In genomic region chr20:584375-585301, GRCh38 we compare ENCODE assay signal across 11 cellular contexts. TPM values are rescaled to one million over a fixed set of nuclear protein-coding genes. Genes with fewer than 3 reads are reported as not detected.
DNase-seq lines count a peak whose midpoint lies in the region; ATAC-seq, FAIRE-seq and TF ChIP-seq lines count a peak whose summit lies in the region.
"Had no signal": no experiment of that assay in that cellular context is flagged by ENCODE, and none has a peak within 500 bp of the region (broad histone marks: within the 10 kb centered on the region; RNA-seq: fewer than 3 reads in every experiment).

No MANE protein-coding gene starts in this region.

- H3K9me3 ChIP-seq in OCI-LY3 (ENCODE audit: insufficient read depth, low read length) = no peaks in the 10 kb centered on the region

- ATAC-seq in HG02610 (IDR thresholded peaks at IDR 0.05; ENCODE audit: unreplicated experiment) = no peak

- no peak overlapping the region for H3K4me3 Mint-ChIP-seq in CD14-positive monocyte

- intact Hi-C loops in CD14-positive monocyte (cut with micrococcal nuclease) = no loop called here

- peaks cover 34% of the 10 kb centered on the region for H3K4me1 ChIP-seq in OCI-LY3 (ENCODE audit: low read length)

- no peak overlapping the region for H3K27ac ChIP-seq in OCI-LY3 (ENCODE audit: low read length)

- H3K27me3 ChIP-seq in OCI-LY3 (ENCODE audit: low read depth, low read length) = peaks cover 9% of the 10 kb centered on the region; the same call in 1 of the 2 replicates

- TF ChIP-seq CTCF in OCI-LY3 (IDR thresholded peaks at IDR 0.05; ENCODE audit: low read depth, low read length) (no peak), CD14-positive monocyte (IDR thresholded peaks at IDR 0.05) (no peak)

- no peaks in the 10 kb centered on the region for H4K20me1 ChIP-seq in OCI-LY3 (ENCODE audit: insufficient read depth, low read length)

- in situ Hi-C loops in Caki2 (cut with HindIII; ENCODE audit: low pct_unique_long_range_greater_than_20kb, low sequenced_read_pairs) = no loop called here

- DNase-seq in Caki2 (ENCODE audit: low read depth) = peak; percentile 59
- DNase-seq in GM12891 (ENCODE audit: insufficient read length, low spot score) = no peak
- DNase-seq in erythroblast (lab: John Stamatoyannopoulos, UW) = peak; percentile 17 to 43
- DNase-seq in CD14-positive monocyte (ENCODE audit: low spot score) = no peak
- no peak for DNase-seq in UCSD-AML1 (lab: John Stamatoyannopoulos, UW; ENCODE audit: unreplicated experiment)
- DNase-seq: activated CD4-positive, alpha-beta T cell treated with anti-CD3 and anti-CD28 coated beads, Interleukin-2, amount 50 U/mL, for 1 hour; IMR-90; kidney had no signal

- peaks cover 0 to 1% (median 0%) of the 10 kb centered on the region in 3 donors for H3K27me3 Mint-ChIP-seq in CD14-positive monocyte (ENCODE audit: low read depth in 3 of 3)

- H3K4me1 Mint-ChIP-seq in CD14-positive monocyte = peaks cover 4% of the 10 kb centered on the region

- FAIRE-seq in GM12891 (lab: Jason Lieb, UNC) = peak; percentile 48
- FAIRE-seq: kidney had no signal

- no peak overlapping the region for H3K4me3 ChIP-seq in OCI-LY3 (ENCODE audit: low read length)

- no peak for TF ChIP-seq POLR2A in GM12891 (IDR thresholded peaks at IDR 0.05; ENCODE audit: low read depth, low read length)
- TF ChIP-seq POLR2A in erythroblast (IDR thresholded peaks at IDR 0.05; ENCODE audit: low read length) = no peak

- no peak overlapping the region for H3K9ac ChIP-seq in OCI-LY3 (ENCODE audit: low read length)

- no peaks in the 10 kb centered on the region for H3K36me3 Mint-ChIP-seq in CD14-positive monocyte

- no peaks in the 10 kb centered on the region for H3K36me3 ChIP-seq in OCI-LY3 (replicated peaks; ENCODE audit: low read depth, low read length)

- no peak overlapping the region for H3K27ac Mint-ChIP-seq in CD14-positive monocyte

- no peak overlapping the region for H2AFZ ChIP-seq in OCI-LY3 (ENCODE audit: low read depth, low read length)

- no peaks in the 10 kb centered on the region for H3K79me2 ChIP-seq in OCI-LY3 (ENCODE audit: low read length)

- 0 out of 2 replicates have a peak overlapping the region, but pooled peaks have one; percentile 16 for H3K4me2 ChIP-seq in OCI-LY3 (ENCODE audit: low read length)

- H3K9me3 Mint-ChIP-seq in CD14-positive monocyte = peaks cover 0 to 5% (median 0%) of the 10 kb centered on the region in 7 donors

TF ChIP-seq in GM12891, 5 proteins besides CTCF, POLR2A, EP300 and RAD21:
- no peak for TF ChIP-seq POU2F2 (IDR thresholded peaks at IDR 0.05; ENCODE audit: low read depth, low read length)
- no peak for TF ChIP-seq TAF1 (IDR thresholded peaks at IDR 0.05; ENCODE audit: low read depth, low read length)
- TF ChIP-seq POLR2AphosphoS5 (IDR thresholded peaks at IDR 0.05; ENCODE audit: low read depth, low read length) = no peak
- no peak for TF ChIP-seq PAX5 (IDR thresholded peaks at IDR 0.05; ENCODE audit: insufficient read depth, low read length, severe bottlenecking)
- no peak for TF ChIP-seq SPI1 (IDR thresholded peaks at IDR 0.05; ENCODE audit: low read depth, low read length)
TF ChIP-seq in GM12891: peak in this region for 0.

RNA-seq across cellular contexts. Expression of gene TCF15, which starts 25.5 kb away (rescaled TPM):
- not detected in 2 replicates for total RNA-seq in Caki2 (2014; rRNA removed; shearing (Covaris generic); ENCODE audit: low replicate concordance)
- not detected for polyA plus RNA-seq in GM12891 (2012; ENCODE audit: low read depth, missing spikeins)
- polyA plus RNA-seq in CD14-positive monocyte = not detected
- total RNA-seq: IMR-90, osteoblast had no signal
- polyA plus RNA-seq: IMR-90 had no signal

RNA-seq across cellular contexts. Expression of gene CSNK2A1, which starts 41.0 kb away (rescaled TPM):
- total RNA-seq in Caki2 (2014; rRNA removed; shearing (Covaris generic); ENCODE audit: low replicate concordance) = 183 and 228 TPM in 2 replicates
- 76.8 TPM for polyA plus RNA-seq in GM12891 (2012; ENCODE audit: low read depth, missing spikeins)
- polyA plus RNA-seq in CD14-positive monocyte = 10 to 100 TPM; 31.7 to 55.5 TPM

Comparison
In these comparisons a context has a peak if more than half of its experiments do, and no peak if none do; other contexts are left out.
1. DNase-seq: peak in Caki2 (single experiment) and erythroblast (2 of 2); none in GM12891 (single experiment), CD14-positive monocyte (single experiment) and UCSD-AML1 (single experiment).